In genomic region chr2:219509780-219510511, GRCh38 we compare ENCODE assay signal across 1 cellular context.
A peak's percentile ranks its signal among the peaks of the same experiment; 100 is the strongest.
TF ChIP-seq lines count a peak whose summit lies in the region.

No MANE protein-coding gene starts in this region.

TF ChIP-seq in HepG2, 621 proteins besides CTCF, POLR2A, EP300 and RAD21 (continued from another document and continues in another):
- TF ChIP-seq SMAD1 (CRISPR knock-in tag; IDR thresholded peaks at IDR 0.05; ENCODE audit: borderline replicate concordance, low read depth) (no peak), ZNF414 (CRISPR knock-in tag; IDR thresholded peaks at IDR 0.05) (peak; percentile 67; the same call in 1 of the 2 replicates), ZFP91 (CRISPR knock-in tag; IDR thresholded peaks at IDR 0.05; ENCODE audit: borderline replicate concordance) (peak; percentile 51), CAMTA2 (CRISPR knock-in tag; IDR thresholded peaks at IDR 0.05; ENCODE audit: borderline replicate concordance) (0 out of 2 replicates have a peak, but pooled peaks have one; percentile 64), ZBTB26 (CRISPR knock-in tag; IDR thresholded peaks at IDR 0.05; ENCODE audit: borderline replicate concordance) (no peak; the same call in 1 of the 2 replicates), ZBTB20 (CRISPR knock-in tag; IDR thresholded peaks at IDR 0.05; ENCODE audit: borderline replicate concordance, low read depth) (no peak), ZMYM4 (CRISPR knock-in tag; IDR thresholded peaks at IDR 0.05) (peak; percentile 63; the same call in 1 of the 2 replicates), BATF2 (CRISPR knock-in tag; IDR thresholded peaks at IDR 0.05) (peak; percentile 46; the same call in 1 of the 2 replicates), HDAC1 (CRISPR knock-in tag; IDR thresholded peaks at IDR 0.05) (peak; percentile 33; the same call in 1 of the 2 replicates), TEAD3 (CRISPR knock-in tag; optimal IDR thresholded peaks at IDR 0.05; ENCODE audit: borderline replicate concordance) (peak; percentile 36), ZNF614 (CRISPR knock-in tag; IDR thresholded peaks at IDR 0.05; ENCODE audit: borderline replicate concordance) (peak; percentile 24; the same call in 1 of the 2 replicates), IRF9 (CRISPR knock-in tag; IDR thresholded peaks at IDR 0.05; ENCODE audit: borderline replicate concordance) (peak; percentile 64; the same call in 1 of the 2 replicates), MZF1 (CRISPR knock-in tag; IDR thresholded peaks at IDR 0.05; ENCODE audit: borderline replicate concordance) (0 out of 2 replicates have a peak, but pooled peaks have one; percentile 49), ZBTB39 (CRISPR knock-in tag; IDR thresholded peaks at IDR 0.05) (peak; percentile 69; the same call in 1 of the 2 replicates), HIC2 (CRISPR knock-in tag; IDR thresholded peaks at IDR 0.05; ENCODE audit: low read depth) (peak; percentile 41; the same call in 1 of the 2 replicates), ZKSCAN8 (CRISPR knock-in tag; IDR thresholded peaks at IDR 0.05; ENCODE audit: borderline replicate concordance) (no peak), SPEN (CRISPR knock-in tag; IDR thresholded peaks at IDR 0.05; ENCODE audit: low read depth) (peak; percentile 42; the same call in 1 of the 2 replicates), MAF1 (CRISPR knock-in tag; IDR thresholded peaks at IDR 0.05; ENCODE audit: borderline replicate concordance) (no peak), RARA (CRISPR knock-in tag; IDR thresholded peaks at IDR 0.05) (no peak), RFX5 (IDR thresholded peaks at IDR 0.05; ENCODE audit: low read depth, low read length) (no peak), ZNF782 (CRISPR knock-in tag; IDR thresholded peaks at IDR 0.05; ENCODE audit: borderline replicate concordance) (0 out of 2 replicates have a peak, but pooled peaks have one; percentile 18), ZFYVE20 (CRISPR knock-in tag; IDR thresholded peaks at IDR 0.05; ENCODE audit: borderline replicate concordance, low read depth) (no peak), NR2C2 (CRISPR knock-in tag; IDR thresholded peaks at IDR 0.05; ENCODE audit: borderline replicate concordance) (peak; percentile 77), E2F5 (CRISPR knock-in tag; conservative IDR thresholded peaks at IDR 0.05) (no peak), ZNF512B (CRISPR knock-in tag; IDR thresholded peaks at IDR 0.05; ENCODE audit: borderline replicate concordance) (peak; percentile 87; the same call in 1 of the 2 replicates), ZNF33B (CRISPR knock-in tag; IDR thresholded peaks at IDR 0.05) (no peak), HNRNPL (IDR thresholded peaks at IDR 0.05; ENCODE audit: low read depth, low read length) (peak; percentile 92), ZNF350 (CRISPR knock-in tag; IDR thresholded peaks at IDR 0.05; ENCODE audit: borderline replicate concordance, low read depth) (peak; percentile 34; the same call in 1 of the 2 replicates), UBTF (CRISPR knock-in tag; IDR thresholded peaks at IDR 0.05) (peak; percentile 53), GABPB1 (CRISPR knock-in tag; IDR thresholded peaks at IDR 0.05) (peak; percentile 48; the same call in 1 of the 2 replicates), ZBTB7A (CRISPR knock-in tag; IDR thresholded peaks at IDR 0.05) (peak; percentile 20; the same call in 1 of the 2 replicates), KLF13 (CRISPR knock-in tag; IDR thresholded peaks at IDR 0.05) (no peak), LCORL (IDR thresholded peaks at IDR 0.05) (no peak), LCORL (CRISPR knock-in tag; IDR thresholded peaks at IDR 0.05) (peak; percentile 69), ZNF460 (CRISPR knock-in tag; IDR thresholded peaks at IDR 0.05; ENCODE audit: borderline replicate concordance) (no peak), ZNF691 (CRISPR knock-in tag; IDR thresholded peaks at IDR 0.05; ENCODE audit: borderline replicate concordance, low read depth) (peak; percentile 74; the same call in 1 of the 2 replicates), ZFP1 (CRISPR knock-in tag; IDR thresholded peaks at IDR 0.05) (no peak), BORCS8-MEF2B (CRISPR knock-in tag; IDR thresholded peaks at IDR 0.05) (0 out of 2 replicates have a peak, but pooled peaks have one; percentile 32), PHB2 (IDR thresholded peaks at IDR 0.05; ENCODE audit: partially characterized antibody) (no peak), ZBTB38 (CRISPR knock-in tag; IDR thresholded peaks at IDR 0.05) (peak; percentile 57; the same call in 1 of the 2 replicates), ZNF484 (CRISPR knock-in tag; IDR thresholded peaks at IDR 0.05; ENCODE audit: borderline replicate concordance, low read depth) (no peak), HNF4A (CRISPR knock-in tag; IDR thresholded peaks at IDR 0.05) (peak; percentile 32; the same call in 1 of the 2 replicates)
